15 cellular contexts compared by ENCODE assay signal in the genomic region with DNA sequence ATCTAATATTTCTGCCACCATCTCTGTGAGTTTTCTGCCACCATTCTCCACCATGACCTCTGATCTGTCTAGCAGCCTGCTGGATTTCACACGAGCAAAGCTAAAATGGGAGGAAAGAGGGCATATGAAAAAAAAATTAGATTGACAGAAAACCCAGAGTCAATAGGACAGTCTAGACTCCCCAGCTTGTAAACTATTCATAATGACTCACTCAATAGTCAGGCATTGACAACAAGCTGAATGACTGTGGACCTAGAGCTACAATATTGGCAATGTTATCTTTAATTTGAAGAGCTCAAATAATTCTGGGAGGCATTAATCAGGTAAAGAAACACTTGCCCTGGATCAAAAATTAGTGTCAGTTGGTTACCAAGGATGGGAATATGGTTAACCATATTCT.
DNase-seq lines count a peak whose midpoint lies in the region; ATAC-seq and TF ChIP-seq lines count a peak whose summit lies in the region.
"Had no signal": no experiment of that assay in that cellular context is flagged by ENCODE, and none has a peak within 500 bp of the region (broad histone marks: within the 10 kb centered on the region; RNA-seq: fewer than 3 reads in every experiment).

No MANE protein-coding gene starts in this region.

- CTCF ChIA-PET in activated CD8-positive, alpha-beta T cell treated with anti-CD3 and anti-CD28 coated beads for 36 hours (lab: Charles Lee), result interaction anchor here (1.2 to 2.4 kb wide), 4 partner anchors 18 to 54 kb away, joined by 3 to 7 read pairs (median 5); no protein-coding TSS in a partner anchor
- CTCF ChIA-PET in activated CD8-positive, alpha-beta T cell treated with anti-CD3 and anti-CD28 coated beads, Interleukin-2, amount 10 ng/mL, durations not matched to agents 7 days and 5 days (lab: Charles Lee), result interaction anchor here (0.6 to 1.4 kb wide), 6 partner anchors 10 to 448 kb away, joined by 3 to 4 read pairs (median 3); no protein-coding TSS in a partner anchor
- CTCF ChIA-PET in PC-3 (lab: Charles Lee), result no interaction called here

- no peaks in the 10 kb centered on the region for H3K36me3 ChIP-seq in PC-3 (ENCODE audit: low read depth, low read length)
- no peaks in the 10 kb centered on the region for H3K36me3 ChIP-seq in brain microvascular endothelial cell (replicated peaks)
- H3K36me3 ChIP-seq: stomach had no signal

- H3K9ac ChIP-seq in PC-3 (ENCODE audit: low read length), result no peak overlapping the region

- H3K4me2 ChIP-seq in PC-3 (ENCODE audit: low read length), result peak overlapping the region; percentile 35
- H3K4me2 ChIP-seq: smooth muscle cell had no signal

- H3K4me1 Mint-ChIP-seq in activated CD8-positive, alpha-beta T cell treated with anti-CD3 and anti-CD28 coated beads for 36 hours (ENCODE audit: low read depth), result peaks cover 43% of the 10 kb centered on the region
- peaks cover 50% of the 10 kb centered on the region for H3K4me1 Mint-ChIP-seq in activated CD8-positive, alpha-beta T cell treated with anti-CD3 and anti-CD28 coated beads, Interleukin-2, amount 10 ng/mL, durations not matched to agents 7 days and 5 days (ENCODE audit: low read depth)
- H3K4me1 Mint-ChIP-seq in natural killer cell, result peaks cover 37 to 38% of the 10 kb centered on the region in 2 donors

- POLR2A ChIA-PET in activated CD8-positive, alpha-beta T cell treated with anti-CD3 and anti-CD28 coated beads for 36 hours (lab: Charles Lee), result interaction anchor here (2.2 to 2.7 kb wide), 2 partner anchors 10 to 31 kb away, joined by 7 to 11 read pairs; no protein-coding TSS in a partner anchor
- POLR2A ChIA-PET in activated CD8-positive, alpha-beta T cell treated with anti-CD3 and anti-CD28 coated beads, Interleukin-2, amount 10 ng/mL, durations not matched to agents 7 days and 5 days (lab: Charles Lee), result interaction anchor here (0.9 to 1.9 kb wide), 3 partner anchors 15 to 329 kb away, joined by 3 to 5 read pairs (median 4); a partner anchor contains a TSS
- POLR2A ChIA-PET in PC-3 (lab: Charles Lee; ENCODE audit: unreplicated experiment), result interaction anchor here (0.5 kb wide), 1 partner anchor 372 kb away, joined by 3 read pairs; no protein-coding TSS in a partner anchor

- no peak for DNase-seq in activated CD8-positive, alpha-beta T cell treated with anti-CD3 and anti-CD28 coated beads for 36 hours
- DNase-seq in activated CD8-positive, alpha-beta T cell treated with anti-CD3 and anti-CD28 coated beads, Interleukin-2, amount 10 ng/mL, durations not matched to agents 7 days and 5 days, result no peak
- DNase-seq in PC-3 (peak; percentile 73), brain microvascular endothelial cell (peak; percentile 42), natural killer cell (no peak), caudate nucleus (lab: John Stamatoyannopoulos, UW) (no peak), T-helper 9 cell (no peak), left colon (no peak)
- DNase-seq: activated CD4-positive, alpha-beta T cell treated with anti-CD3 and anti-CD28 coated beads for 48 hours; activated effector memory CD4-positive, alpha-beta T cell treated with Interleukin-2 at 50 U/mL for 16 hours; NCI-H1417; NCI-H510A; stomach; T-cell had no signal

- H3K9me3 Mint-ChIP-seq in activated CD8-positive, alpha-beta T cell treated with anti-CD3 and anti-CD28 coated beads for 36 hours, result peaks cover 6% of the 10 kb centered on the region
- peaks cover 23% of the 10 kb centered on the region for H3K9me3 Mint-ChIP-seq in activated CD8-positive, alpha-beta T cell treated with anti-CD3 and anti-CD28 coated beads, Interleukin-2, amount 10 ng/mL, durations not matched to agents 7 days and 5 days (ENCODE audit: insufficient read depth)
- H3K9me3 Mint-ChIP-seq in natural killer cell, result no peaks in the 10 kb centered on the region
- H3K9me3 Mint-ChIP-seq: T-cell had no signal

- no TSS peak for BruUV-seq in PC-3 (replicated peaks; lab: Mats Ljungman, UMichigan)

- H3K27me3 ChIP-seq in PC-3 (ENCODE audit: low read length) (no peaks in the 10 kb centered on the region), brain microvascular endothelial cell (replicated peaks) (no peaks in the 10 kb centered on the region)
- H3K27me3 ChIP-seq: stomach had no signal

- no peak overlapping the region for H3K4me3 Mint-ChIP-seq in activated CD8-positive, alpha-beta T cell treated with anti-CD3 and anti-CD28 coated beads for 36 hours
- no peak overlapping the region for H3K4me3 Mint-ChIP-seq in activated CD8-positive, alpha-beta T cell treated with anti-CD3 and anti-CD28 coated beads, Interleukin-2, amount 10 ng/mL, durations not matched to agents 7 days and 5 days
- H3K4me3 Mint-ChIP-seq in natural killer cell, result no peak overlapping the region
- H3K4me3 Mint-ChIP-seq: T-cell had no signal

- H3K4me1 ChIP-seq in PC-3 (ENCODE audit: insufficient read depth, low read length), result peaks cover 28% of the 10 kb centered on the region
- H3K4me1 ChIP-seq: stomach had no signal

- no peaks in the 10 kb centered on the region for H3K9me2 ChIP-seq in PC-3 (replicated peaks; ENCODE audit: low read length)

- ATAC-seq in activated CD8-positive, alpha-beta T cell treated with anti-CD3 and anti-CD28 coated beads for 36 hours, result peak; percentile 42
- no peak for ATAC-seq in activated CD8-positive, alpha-beta T cell treated with anti-CD3 and anti-CD28 coated beads, Interleukin-2, amount 10 ng/mL, durations not matched to agents 7 days and 5 days
- ATAC-seq in PC-3 (peak; percentile 97), natural killer cell (peak in 1 of 3 donors; percentile 9), left colon (no peak)
- ATAC-seq: T-cell had no signal

- no peak overlapping the region for H2AFZ ChIP-seq in PC-3 (ENCODE audit: low read length)

- no peaks in the 10 kb centered on the region for H3K9me3 ChIP-seq in PC-3 (ENCODE audit: low read length)
- H3K9me3 ChIP-seq: stomach had no signal

- no peaks in the 10 kb centered on the region for H4K20me1 ChIP-seq in PC-3 (ENCODE audit: low read length)

- H3K27ac Mint-ChIP-seq in activated CD8-positive, alpha-beta T cell treated with anti-CD3 and anti-CD28 coated beads for 36 hours, result no peak overlapping the region
- H3K27ac Mint-ChIP-seq in activated CD8-positive, alpha-beta T cell treated with anti-CD3 and anti-CD28 coated beads, Interleukin-2, amount 10 ng/mL, durations not matched to agents 7 days and 5 days, result no peak overlapping the region
- peak overlapping the region; percentile 70 to 81 for H3K27ac Mint-ChIP-seq in natural killer cell

- H3K4me3 ChIP-seq in PC-3 (ENCODE audit: low read length), result no peak overlapping the region; the same call in 1 of the 2 replicates
- no peak overlapping the region for H3K4me3 ChIP-seq in brain microvascular endothelial cell (ENCODE audit: low read depth, low read length)
- H3K4me3 ChIP-seq: smooth muscle cell, stomach had no signal

- TF ChIP-seq CTCF in activated CD8-positive, alpha-beta T cell treated with anti-CD3 and anti-CD28 coated beads for 36 hours (IDR thresholded peaks at IDR 0.05), result no peak
- TF ChIP-seq CTCF in PC-3 (conservative IDR thresholded peaks at IDR 0.05; ENCODE audit: low read depth, low read length) (no peak), brain microvascular endothelial cell (IDR thresholded peaks at IDR 0.05; ENCODE audit: low read depth, low read length, missing control alignments) (no peak), natural killer cell (IDR thresholded peaks at IDR 0.05) (no peak)

- in situ Hi-C loops in brain microvascular endothelial cell (cut with HindIII; ENCODE audit: low pct_ligation_motif_present, low sequenced_read_pairs), result no loop called here

- no peaks in the 10 kb centered on the region for H3K79me2 ChIP-seq in PC-3 (ENCODE audit: low read length)

- H3K36me3 Mint-ChIP-seq in activated CD8-positive, alpha-beta T cell treated with anti-CD3 and anti-CD28 coated beads for 36 hours (ENCODE audit: low read depth), result peaks cover 12% of the 10 kb centered on the region
- H3K36me3 Mint-ChIP-seq in activated CD8-positive, alpha-beta T cell treated with anti-CD3 and anti-CD28 coated beads, Interleukin-2, amount 10 ng/mL, durations not matched to agents 7 days and 5 days (ENCODE audit: low read depth), result peaks cover 32% of the 10 kb centered on the region
- H3K36me3 Mint-ChIP-seq in natural killer cell, result no peaks in the 10 kb centered on the region
- H3K36me3 Mint-ChIP-seq: T-cell had no signal

- H3F3A ChIP-seq in PC-3 (ENCODE audit: low read length, unreplicated experiment), result no peaks in the 10 kb centered on the region

- H3K27ac ChIP-seq in PC-3 (ENCODE audit: low read length), result peak overlapping the region; percentile 67
- H3K27ac ChIP-seq in brain microvascular endothelial cell, result no peak overlapping the region
- no peak overlapping the region for H3K27ac ChIP-seq in caudate nucleus (ENCODE audit: low read depth, low read length)
- H3K27ac ChIP-seq: stomach had no signal

- intact Hi-C loops in activated CD8-positive, alpha-beta T cell treated with anti-CD3 and anti-CD28 coated beads for 36 hours (cut with micrococcal nuclease), result no loop called here
- intact Hi-C loops in PC-3 (cut with micrococcal nuclease) (no loop called here), natural killer cell (cut with micrococcal nuclease) (no loop called here), left colon (cut with DNase I, micrococcal nuclease) (no loop called here)

- no peaks in the 10 kb centered on the region for H3K27me3 Mint-ChIP-seq in activated CD8-positive, alpha-beta T cell treated with anti-CD3 and anti-CD28 coated beads for 36 hours
- peaks cover 7% of the 10 kb centered on the region for H3K27me3 Mint-ChIP-seq in activated CD8-positive, alpha-beta T cell treated with anti-CD3 and anti-CD28 coated beads, Interleukin-2, amount 10 ng/mL, durations not matched to agents 7 days and 5 days (ENCODE audit: low read depth)
- peaks cover 32 to 46% of the 10 kb centered on the region in 2 donors for H3K27me3 Mint-ChIP-seq in natural killer cell (ENCODE audit: low read depth in 2 of 2)
- H3K27me3 Mint-ChIP-seq: T-cell had no signal

Comparison
In these comparisons a context has a peak if more than half of its experiments do, and no peak if none do; other contexts are left out.
1. ATAC-seq: peak in activated CD8-positive, alpha-beta T cell treated with anti-CD3 and anti-CD28 coated beads for 36 hours (single experiment) and PC-3 (single experiment); none in activated CD8-positive, alpha-beta T cell treated with anti-CD3 and anti-CD28 coated beads, Interleukin-2, amount 10 ng/mL, durations not matched to agents 7 days and 5 days (single experiment) and left colon (single experiment).
2. DNase-seq: peak in PC-3 (single experiment) and brain microvascular endothelial cell (single experiment); none in activated CD8-positive, alpha-beta T cell treated with anti-CD3 and anti-CD28 coated beads for 36 hours (single experiment), activated CD8-positive, alpha-beta T cell treated with anti-CD3 and anti-CD28 coated beads, Interleukin-2, amount 10 ng/mL, durations not matched to agents 7 days and 5 days (single experiment), natural killer cell (single experiment), caudate nucleus (0 of 61), T-helper 9 cell (single experiment) and left colon (0 of 2).
3. H3K27ac Mint-ChIP-seq: peak in natural killer cell (2 of 2); none in activated CD8-positive, alpha-beta T cell treated with anti-CD3 and anti-CD28 coated beads for 36 hours (single experiment) and activated CD8-positive, alpha-beta T cell treated with anti-CD3 and anti-CD28 coated beads, Interleukin-2, amount 10 ng/mL, durations not matched to agents 7 days and 5 days (single experiment).